Comparison of ENCODE assay signal across 16 cellular contexts in genomic region chr4:7871356-7871755, GRCh38.
A peak's percentile ranks its signal among the peaks of the same experiment; 100 is the strongest.
DNase-seq lines count a peak whose midpoint lies in the region; ATAC-seq and TF ChIP-seq lines count a peak whose summit lies in the region.
"Had no signal": no experiment of that assay in that cellular context is flagged by ENCODE, and none has a peak within 500 bp of the region (broad histone marks: within the 10 kb centered on the region; RNA-seq: fewer than 3 reads in every experiment).

No MANE protein-coding gene starts in this region.

- CTCF ChIA-PET in AG04449 (lab: Yijun Ruan, JAX) (interaction anchor here (1.0 to 2.0 kb wide), 5 partner anchors 28 to 115 kb away, joined by 3 to 10 read pairs (median 4); no protein-coding TSS in a partner anchor), PC-9 (lab: Charles Lee) (no interaction called here)

- peak overlapping the region; percentile 61 for H3K4me3 ChIP-seq in AG04449 (ENCODE audit: low read depth, low read length)
- H3K4me3 ChIP-seq in PC-9, result no peak overlapping the region
- peak overlapping the region; percentile 41 for H3K4me3 ChIP-seq in fibroblast of mammary gland (ENCODE audit: control insufficient read depth, low read depth, low read length)
- H3K4me3 ChIP-seq: cardiac muscle cell, Peyer's patch had no signal

- no peaks in the 10 kb centered on the region for H3K9me3 ChIP-seq in PC-9 (ENCODE audit: insufficient read depth, low read depth)
- H3K9me3 ChIP-seq: Peyer's patch had no signal

- H3K27ac ChIP-seq in PC-9, result no peak overlapping the region
- H3K27ac ChIP-seq: cardiac muscle cell had no signal

- ATAC-seq in sciatic nerve, result peak; percentile 51
- ATAC-seq: HCT116; naive thymus-derived CD8-positive, alpha-beta T cell had no signal

- BruUV-seq in PC-9 (replicated peaks; lab: Mats Ljungman, UMichigan), result TSS peak; percentile 45

- TF ChIP-seq CTCF in AG04449 (IDR thresholded peaks at IDR 0.05; ENCODE audit: insufficient read depth, low read length, missing control alignments) (no peak), PC-9 (conservative IDR thresholded peaks at IDR 0.05) (no peak), fibroblast of mammary gland (conservative IDR thresholded peaks at IDR 0.05; ENCODE audit: control insufficient read depth, insufficient read depth, low read depth, low read length) (no peak)

- no peaks in the 10 kb centered on the region for H3K27me3 ChIP-seq in PC-9 (ENCODE audit: insufficient read depth, low read depth)
- H3K27me3 ChIP-seq: cardiac muscle cell, Peyer's patch had no signal

- H3K36me3 ChIP-seq in PC-9 (ENCODE audit: low read depth), result peaks cover 15% of the 10 kb centered on the region; the same call in 1 of the 2 replicates

- H3K79me2 ChIP-seq in PC-9 (ENCODE audit: low read depth), result peaks cover 45% of the 10 kb centered on the region

- DNase-seq in AG04449 (ENCODE audit: low read depth, low spot score), result no peak
- no peak for DNase-seq in PC-9
- no peak for DNase-seq in fibroblast of mammary gland (ENCODE audit: low read depth)
- no peak for DNase-seq in sciatic nerve (ENCODE audit: low spot score)
- DNase-seq in iPS-NIHi7 (ENCODE audit: extremely low spot score), result no peak
- no peak for DNase-seq in medulla oblongata (ENCODE audit: extremely low spot score)
- DNase-seq in middle frontal gyrus (ENCODE audit: extremely low spot score, low spot score), result no peak
- DNase-seq in HT-29 (ENCODE audit: low spot score), result no peak
- DNase-seq: activated CD4-positive, CD25-positive, alpha-beta regulatory T cell treated with anti-CD3 and anti-CD28 coated beads, Interleukin-2, amount 50 U/mL, for 72 hours; Kasumi-1; naive thymus-derived CD8-positive, alpha-beta T cell; NCI-H524 treated with DMSO at 0.1 percent for 48 hours; Peyer's patch; stimulated activated CD4-positive, alpha-beta T cell treated with anti-CD3 and anti-CD28 coated beads, Interleukin-4, amount 100 ng/mL, for 4 hours had no signal

- H3F3A ChIP-seq in PC-9 (ENCODE audit: insufficient read depth, low read depth), result peaks cover 32% of the 10 kb centered on the region

- no peak overlapping the region for H3K4me2 ChIP-seq in PC-9

- H3K4me1 ChIP-seq in PC-9 (replicated peaks; ENCODE audit: insufficient read depth), result no peaks in the 10 kb centered on the region; the same call in 1 of the 2 replicates

- no peak overlapping the region for H2AFZ ChIP-seq in PC-9

- peaks cover 9% of the 10 kb centered on the region for H4K20me1 ChIP-seq in PC-9 (ENCODE audit: insufficient read depth)

- H3K9me2 ChIP-seq in PC-9 (ENCODE audit: insufficient read depth), result no peaks in the 10 kb centered on the region

- POLR2A ChIA-PET in AG04449 (lab: Yijun Ruan, JAX), result interaction anchor here (1.2 kb wide), 1 partner anchor 40 kb away, joined by 4 read pairs; no protein-coding TSS in a partner anchor
- POLR2A ChIA-PET in PC-9 (lab: Charles Lee; ENCODE audit: unreplicated experiment), result no interaction called here

- intact Hi-C loops in PC-9 (cut with micrococcal nuclease; ENCODE audit: unreplicated experiment), result loop anchor here (5.0 kb wide), 2 partner anchors 41 to 44 kb away; no protein-coding TSS in a partner anchor
- intact Hi-C loops in sciatic nerve (cut with DNase I), result no loop called here
